Comparison of ENCODE assay signal across 8 cellular contexts in genomic region chr9:79570449-79571308, GRCh38. TPM values are rescaled to one million over a fixed set of nuclear protein-coding genes. Genes with fewer than 3 reads are reported as not detected.
A peak's percentile ranks its signal among the peaks of the same experiment; 100 is the strongest.
DNase-seq lines count a peak whose midpoint lies in the region; ATAC-seq and TF ChIP-seq lines count a peak whose summit lies in the region.

No MANE protein-coding gene starts in this region.

- peaks cover 0 to 10% of the 10 kb centered on the region in 2 donors for H3K4me1 ChIP-seq in muscle layer of duodenum (ENCODE audit: control insufficient read depth in 1 of 2, insufficient read depth in 2 of 2, low read length in 2 of 2)
- H3K4me1 ChIP-seq in thoracic aorta (ENCODE audit: control insufficient read depth in 1 of 2, low read depth in 2 of 2) = peaks cover 5 to 12% of the 10 kb centered on the region in 2 donors

- peaks cover 10% of the 10 kb centered on the region for H3K36me3 Mint-ChIP-seq in activated CD8-positive, alpha-beta memory T cell treated with anti-CD3 and anti-CD28 coated beads, Interleukin-2, amount 10 ng/mL, durations not matched to agents 7 days and 5 days

- H3K4me3 ChIP-seq in epithelial cell of proximal tubule (ENCODE audit: low read depth, low read length) (peak overlapping the region; percentile 71), muscle layer of duodenum (ENCODE audit: low read depth in 1 of 2, low read length in 2 of 2) (peak overlapping the region; percentile 77 to 84), thoracic aorta (peak overlapping the region; percentile 80)

- peaks cover 33% of the 10 kb centered on the region for H3K4me1 Mint-ChIP-seq in activated CD8-positive, alpha-beta memory T cell treated with anti-CD3 and anti-CD28 coated beads, Interleukin-2, amount 10 ng/mL, durations not matched to agents 7 days and 5 days

- H3K9me3 ChIP-seq in muscle layer of duodenum (ENCODE audit: control insufficient read depth in 1 of 2, low read length in 2 of 2) (no peaks in the 10 kb centered on the region), thoracic aorta (no peaks in the 10 kb centered on the region)

- H3K36me3 ChIP-seq in muscle layer of duodenum (ENCODE audit: control insufficient read depth in 1 of 2, insufficient read depth in 2 of 2, low read length in 2 of 2) (peaks cover 0 to 4% of the 10 kb centered on the region in 2 donors), thoracic aorta (no peaks in the 10 kb centered on the region)

- H3K27me3 ChIP-seq in muscle layer of duodenum (ENCODE audit: low read depth, low read length) = no peaks in the 10 kb centered on the region
- no peaks in the 10 kb centered on the region for H3K27me3 ChIP-seq in thoracic aorta (replicated peaks; ENCODE audit: insufficient read depth)

- H3K27ac Mint-ChIP-seq in activated CD8-positive, alpha-beta memory T cell treated with anti-CD3 and anti-CD28 coated beads, Interleukin-2, amount 10 ng/mL, durations not matched to agents 7 days and 5 days = peak overlapping the region; percentile 74

- peak; percentile 81 for DNase-seq in EL
- DNase-seq in Kasumi-1 (lab: John Stamatoyannopoulos, UW) = peak; percentile 57 to 76
- peak; percentile 72 for DNase-seq in activated CD8-positive, alpha-beta memory T cell treated with anti-CD3 and anti-CD28 coated beads, Interleukin-2, amount 10 ng/mL, durations not matched to agents 7 days and 5 days
- DNase-seq in epithelial cell of proximal tubule (ENCODE audit: low read depth) = no peak
- no peak for DNase-seq in thoracic aorta (ENCODE audit: low spot score)
- DNase-seq in NCI-H1092 (lab: John Stamatoyannopoulos, UW) = no peak

- TF ChIP-seq CTCF in epithelial cell of proximal tubule (conservative IDR thresholded peaks at IDR 0.05; ENCODE audit: low read depth, low read length) = no peak
- TF ChIP-seq CTCF in thoracic aorta (IDR thresholded peaks at IDR 0.05) = no peak

- H3K4me3 Mint-ChIP-seq in activated CD8-positive, alpha-beta memory T cell treated with anti-CD3 and anti-CD28 coated beads, Interleukin-2, amount 10 ng/mL, durations not matched to agents 7 days and 5 days = no peak overlapping the region

- CTCF ChIA-PET in activated CD8-positive, alpha-beta memory T cell treated with anti-CD3 and anti-CD28 coated beads, Interleukin-2, amount 10 ng/mL, durations not matched to agents 7 days and 5 days (lab: Charles Lee) = interaction anchor here (0.7 kb wide), 1 partner anchor 14 kb away, joined by 3 read pairs; no protein-coding TSS in a partner anchor

- peak overlapping the region; percentile 54 for H3K27ac ChIP-seq in muscle layer of duodenum (ENCODE audit: low read length)
- no peak overlapping the region for H3K27ac ChIP-seq in thoracic aorta

- ATAC-seq in activated CD8-positive, alpha-beta memory T cell treated with anti-CD3 and anti-CD28 coated beads, Interleukin-2, amount 10 ng/mL, durations not matched to agents 7 days and 5 days = no peak
- ATAC-seq in thoracic aorta (ENCODE audit: insufficient number of reproducible peaks, low FRiP score, low read depth) (no peak), HG03457 (IDR thresholded peaks at IDR 0.05; ENCODE audit: unreplicated experiment) (no peak)

- peaks cover 10% of the 10 kb centered on the region for H3K27me3 Mint-ChIP-seq in activated CD8-positive, alpha-beta memory T cell treated with anti-CD3 and anti-CD28 coated beads, Interleukin-2, amount 10 ng/mL, durations not matched to agents 7 days and 5 days

- H3K9me3 Mint-ChIP-seq in activated CD8-positive, alpha-beta memory T cell treated with anti-CD3 and anti-CD28 coated beads, Interleukin-2, amount 10 ng/mL, durations not matched to agents 7 days and 5 days (ENCODE audit: low read depth) = no peaks in the 10 kb centered on the region

RNA-seq across cellular contexts. Expression of gene TLE4, which starts 1.1 kb away (rescaled TPM):
- 10 to 100 TPM; 41.2 to 45.8 TPM for total RNA-seq in activated CD8-positive, alpha-beta memory T cell treated with anti-CD3 and anti-CD28 coated beads, Interleukin-2, amount 10 ng/mL, durations not matched to agents 7 days and 5 days
- total RNA-seq in epithelial cell of proximal tubule (16.3 and 16.8 TPM in 2 replicates), thoracic aorta (10 to 100 TPM; 19.7 to 44.1 TPM)

Comparison
In these comparisons a context has a peak if more than half of its experiments do, and no peak if none do; other contexts are left out.
1. DNase-seq: peak in EL (single experiment), Kasumi-1 (2 of 2) and activated CD8-positive, alpha-beta memory T cell treated with anti-CD3 and anti-CD28 coated beads, Interleukin-2, amount 10 ng/mL, durations not matched to agents 7 days and 5 days (single experiment); none in epithelial cell of proximal tubule (single experiment), thoracic aorta (single experiment) and NCI-H1092 (single experiment).
2. Peak in every context shown above with its lines, with median percentiles within 50 percentile points of each other: H3K4me3 ChIP-seq.